ENCODE assay signal across 1 cellular context in genomic region chr12:106955377-106956047, GRCh38.
TF ChIP-seq lines count a peak whose summit lies in the region.

Gene TMEM263 (plus strand): TSS chr12:106955907. CDS start chr12:106967117, 11,210 bp downstream.

TF ChIP-seq in HEK293, 187 proteins besides CTCF, POLR2A, EP300 and RAD21 (continued from another document and continues in another):
- TF ChIP-seq ZNF398 (tag by site-specific recombination; IDR thresholded peaks at IDR 0.05) (peak; percentile 46; the same call in 1 of the 2 replicates), TRIM28 (IDR thresholded peaks at IDR 0.05; ENCODE audit: borderline replicate concordance, low read length) (no peak), ZNF501 (tag by site-specific recombination; IDR thresholded peaks at IDR 0.05) (peak; percentile 59; the same call in 1 of the 2 replicates), KLF1 (tag by site-specific recombination; IDR thresholded peaks at IDR 0.05) (peak; percentile 69), ZBTB11 (tag by site-specific recombination; conservative IDR thresholded peaks at IDR 0.05; ENCODE audit: low read depth) (no peak; the same call in 1 of the 2 replicates), KLF8 (tag by site-specific recombination; IDR thresholded peaks at IDR 0.05) (peak; percentile 75; the same call in 1 of the 2 replicates), ZEB2 (tag by site-specific recombination; IDR thresholded peaks at IDR 0.05) (peak; percentile 85), PRDM10 (tag by site-specific recombination; IDR thresholded peaks at IDR 0.05) (0 out of 2 replicates have a peak, but pooled peaks have one; percentile 26), ZNF221 (tag by site-specific recombination; IDR thresholded peaks at IDR 0.05; ENCODE audit: borderline replicate concordance) (no peak), SCRT1 (tag by site-specific recombination; IDR thresholded peaks at IDR 0.05; ENCODE audit: borderline replicate concordance) (no peak), ZNF692 (tag by site-specific recombination; IDR thresholded peaks at IDR 0.05) (no peak), MYNN (tag by site-specific recombination; IDR thresholded peaks at IDR 0.05; ENCODE audit: borderline replicate concordance) (no peak; the same call in 1 of the 2 replicates), ZNF132 (tag by site-specific recombination; IDR thresholded peaks at IDR 0.05; ENCODE audit: borderline replicate concordance) (no peak), PATZ1 (tag by site-specific recombination; IDR thresholded peaks at IDR 0.05) (peak; percentile 98), ZFP3 (tag by site-specific recombination; IDR thresholded peaks at IDR 0.05; ENCODE audit: low read depth) (no peak), ZNF311 (tag by site-specific recombination; IDR thresholded peaks at IDR 0.05; ENCODE audit: borderline replicate concordance) (no peak), ZNF138 (tag by site-specific recombination; IDR thresholded peaks at IDR 0.05; ENCODE audit: borderline replicate concordance) (no peak), PRDM2 (tag by site-specific recombination; IDR thresholded peaks at IDR 0.05; ENCODE audit: borderline replicate concordance) (no peak), ZNF18 (tag by site-specific recombination; IDR thresholded peaks at IDR 0.05) (no peak), ZNF645 (tag by site-specific recombination; IDR thresholded peaks at IDR 0.05) (no peak), ZNF184 (tag by site-specific recombination; IDR thresholded peaks at IDR 0.05) (0 out of 2 replicates have a peak, but pooled peaks have one; percentile 17)
